18 cellular contexts compared by ENCODE assay signal in the genomic region with DNA sequence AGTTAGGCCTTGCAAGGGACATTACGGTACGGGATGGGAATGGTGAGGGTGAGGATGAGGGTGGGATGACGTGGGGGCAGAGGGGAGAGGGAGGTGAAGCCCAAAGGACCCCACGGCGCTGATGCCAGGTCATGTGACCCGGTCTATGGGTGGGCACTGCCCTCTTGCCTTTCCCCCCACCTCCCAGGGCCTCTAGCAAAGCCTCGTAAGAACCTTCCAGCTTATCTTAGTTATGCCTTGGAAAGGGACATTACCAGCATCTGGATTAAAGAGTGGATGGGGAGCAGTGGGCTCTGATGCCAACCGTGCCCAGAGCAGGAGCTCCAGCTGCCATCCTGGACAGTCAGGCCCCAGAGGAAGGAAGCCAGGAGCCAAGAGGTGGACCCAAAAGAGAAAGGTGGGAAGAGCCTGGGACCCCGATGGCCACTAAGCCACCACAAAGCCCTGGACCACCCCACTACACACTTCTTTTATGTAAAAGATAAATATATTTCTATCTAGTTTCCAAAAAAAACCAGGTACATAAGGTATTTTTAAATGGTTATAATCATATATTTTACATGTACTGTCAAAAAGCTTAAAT. TPM values are rescaled to one million over a fixed set of nuclear protein-coding genes. Genes with fewer than 3 reads are reported as not detected.
A peak's percentile ranks its signal among the peaks of the same experiment; 100 is the strongest.
DNase-seq lines count a peak whose midpoint lies in the region; ATAC-seq, FAIRE-seq and TF ChIP-seq lines count a peak whose summit lies in the region.
"Had no signal": no experiment of that assay in that cellular context is flagged by ENCODE, and none has a peak within 500 bp of the region (broad histone marks: within the 10 kb centered on the region; RNA-seq: fewer than 3 reads in every experiment).

No MANE protein-coding gene starts in this region.

- no peak overlapping the region for H2AFZ ChIP-seq in keratinocyte (ENCODE audit: control insufficient read depth, low read length)

- H3K9ac ChIP-seq in keratinocyte (ENCODE audit: control insufficient read depth, extremely low read depth, insufficient read depth, low read length), result peak overlapping the region; percentile 39

- H3K9me1 ChIP-seq in keratinocyte (ENCODE audit: control insufficient read depth, extremely low read depth, insufficient read depth, low read length), result no peaks in the 10 kb centered on the region

- no peak for TF ChIP-seq RAD21 in A549 (conservative IDR thresholded peaks at IDR 0.05 in 1 of 2, IDR thresholded peaks at IDR 0.05 in 1 of 2)

- no peak for TF ChIP-seq EP300 in A549 (IDR thresholded peaks at IDR 0.05)

- H3K27me3 ChIP-seq in Peyer's patch, result no peaks in the 10 kb centered on the region
- H3K27me3 ChIP-seq in keratinocyte (ENCODE audit: control insufficient read depth, extremely low read depth, insufficient read depth, low read length), result no peaks in the 10 kb centered on the region

- H3K36me3 ChIP-seq in Peyer's patch (peaks cover 0 to 14% (median 0%) of the 10 kb centered on the region in 3 donors), keratinocyte (ENCODE audit: control insufficient read depth in 2 of 2, extremely low read depth in 1 of 2, insufficient read depth in 2 of 2, low read length in 2 of 2) (no peaks in the 10 kb centered on the region)
- H3K36me3 ChIP-seq: WERI-Rb-1 had no signal

- dilution Hi-C loops in keratinocyte (cut with MboI; ENCODE audit: extremely low pct_ligation_motif_present, low sequenced_read_pairs), result no loop called here

- no peak for TF ChIP-seq POLR2A in A549 (IDR thresholded peaks at IDR 0.05; ENCODE audit: low read length)
- no peak for TF ChIP-seq POLR2A in Peyer's patch (IDR thresholded peaks at IDR 0.05)

- CTCF ChIA-PET in A549 (lab: Yijun Ruan, JAX), result interaction anchor here (0.7 to 8.2 kb wide), 11 partner anchors 18 to 151 kb away, joined by 3 to 68 read pairs (median 5); partner anchors contain the start of gene CKLF

- ATAC-seq in A549, result no peak
- no peak for ATAC-seq in GM21528 (IDR thresholded peaks at IDR 0.05; ENCODE audit: low FRiP score, unreplicated experiment)
- ATAC-seq: activated T-helper 17 cell treated with anti-CD3 and anti-CD28 coated beads, Interleukin-2, amount 50 U/mL, for 72 hours; Right ventricle myocardium inferior; T-cell had no signal

- intact Hi-C loops in posterior vena cava (cut with DNase I), result no loop called here

- no peak for TF ChIP-seq CTCF in A549 (IDR thresholded peaks at IDR 0.05)
- no peak for TF ChIP-seq CTCF in Peyer's patch (IDR thresholded peaks at IDR 0.05)
- TF ChIP-seq CTCF in keratinocyte (optimal IDR thresholded peaks at IDR 0.05 in 1 of 3, IDR thresholded peaks at IDR 0.05 in 1 of 3, conservative IDR thresholded peaks at IDR 0.05 in 1 of 3; ENCODE audit: extremely low read depth in 1 of 3, insufficient read depth in 2 of 3, low read length in 3 of 3), result no peak

- H3K4me2 ChIP-seq in A549 (peak overlapping the region; percentile 66), keratinocyte (ENCODE audit: control insufficient read depth, extremely low read depth, insufficient read depth, low read depth, low read length) (peak overlapping the region; percentile 70)

- DNase-seq in A549 (ENCODE audit: low read depth in 1 of 2, low spot score in 1 of 2), result no peak
- DNase-seq in Peyer's patch, result peak in 2 of 3 donors; percentile 34 to 38
- no peak for DNase-seq in keratinocyte (ENCODE audit: low read depth, low spot score)
- DNase-seq in posterior vena cava (ENCODE audit: low spot score), result peak; percentile 45
- no peak for DNase-seq in NCI-H2171 (lab: John Stamatoyannopoulos, UW)
- DNase-seq in amniotic stem cell (lab: John Stamatoyannopoulos, UW), result no peak
- no peak for DNase-seq in inferior parietal cortex (ENCODE audit: extremely low spot score)
- DNase-seq: hypothalamus; left cardiac atrium; naive B cell; NCI-H146; NK-92 treated with Interleukin-12 subunit alpha and Interleukin-12 subunit beta, amount 100 ng/mL, for 24 hours; stimulated activated naive CD4-positive, alpha-beta T cell; WERI-Rb-1 had no signal

- WGBS in A549 (ENCODE audit: missing lambda C conversion rate), result 83% methylated on average over 9 of the region's 9 CpGs

- H4K20me1 ChIP-seq in keratinocyte (ENCODE audit: control insufficient read depth, extremely low read depth, insufficient read depth, low read length), result no peaks in the 10 kb centered on the region

- peaks cover 78% of the 10 kb centered on the region for H3K4me1 ChIP-seq in A549
- peaks cover 0 to 8% (median 3%) of the 10 kb centered on the region in 4 donors for H3K4me1 ChIP-seq in Peyer's patch
- H3K4me1 ChIP-seq in keratinocyte (ENCODE audit: control insufficient read depth, extremely low read depth, insufficient read depth, low read length), result peaks cover 52% of the 10 kb centered on the region

- peaks cover 9% of the 10 kb centered on the region for H3K9me3 ChIP-seq in A549
- H3K9me3 ChIP-seq in Peyer's patch, result no peaks in the 10 kb centered on the region
- no peaks in the 10 kb centered on the region for H3K9me3 ChIP-seq in keratinocyte (ENCODE audit: control insufficient read depth, low read depth, low read length)

- POLR2A ChIA-PET in A549 (lab: Yijun Ruan, JAX), result interaction anchor here (1.0 to 1.9 kb wide), 2 partner anchors 43 to 100 kb away, joined by 3 to 7 read pairs; partner anchors contain the start of gene CKLF

- H3K4me3 ChIP-seq in A549, result no peak overlapping the region
- no peak overlapping the region for H3K4me3 ChIP-seq in Peyer's patch
- peak overlapping the region in 2 of 3 experiments; percentile 6 to 8 for H3K4me3 ChIP-seq in keratinocyte (ENCODE audit: control insufficient read depth in 2 of 3, extremely low read depth in 1 of 3, insufficient read depth in 2 of 3, low read depth in 1 of 3, low read length in 3 of 3)

- FAIRE-seq in A549 (lab: Jason Lieb, UNC) (no peak), keratinocyte (lab: Jason Lieb, UNC) (no peak)

- peak overlapping the region; percentile 95 to 97 for H3K27ac ChIP-seq in A549
- peak overlapping the region in 1 of 4 donors; percentile 44 for H3K27ac ChIP-seq in Peyer's patch
- H3K27ac ChIP-seq in keratinocyte (ENCODE audit: control insufficient read depth, insufficient read depth, low read length), result peak overlapping the region; percentile 51
- H3K27ac ChIP-seq: WERI-Rb-1 had no signal

- no peaks in the 10 kb centered on the region for H3K79me2 ChIP-seq in keratinocyte (ENCODE audit: control insufficient read depth, insufficient read depth, low read length)

TF ChIP-seq in A549, 52 proteins besides CTCF, POLR2A, EP300 and RAD21 (continues in another document):
- TF ChIP-seq JUNB (IDR thresholded peaks at IDR 0.05), result no peak
- no peak for TF ChIP-seq SREBF2 (IDR thresholded peaks at IDR 0.05)
- no peak for TF ChIP-seq MAFK (IDR thresholded peaks at IDR 0.05; ENCODE audit: partially characterized antibody)

RNA-seq across cellular contexts. Expression of gene TK2, which starts 40.9 kb away (rescaled TPM):
- polyA plus RNA-seq in A549 (2011; rRNA removed), result 29.5 and 36.3 TPM in 2 replicates
- 9.1 and 11.1 TPM in 2 replicates for polyA plus RNA-seq in A549 (2012; cell fraction: cytosol; rRNA removed)
- polyA plus RNA-seq in A549 (2012; cell fraction: nucleus; rRNA removed), result 11.3 and 15.0 TPM in 2 replicates
- 13.5 to 16.2 TPM (median 13.9 TPM) in 3 replicates for polyA plus RNA-seq in A549 (2017; fragmentation: RNase III; extraction: RNeasy Plus Mini Kit Qiagen cat#74134 plus additional on column Dnase treatment)
- polyA minus RNA-seq in A549 (2011; rRNA and poly(A)+ RNA removed), result 31.4 and 40.6 TPM in 2 replicates
- total RNA-seq in Peyer's patch, result 10 to 100 TPM; 22.8 to 33.1 (median 27.1) TPM
- polyA plus RNA-seq in keratinocyte, result 19.7 to 26.3 TPM (median 22.4 TPM) in 3 replicates
- polyA plus RNA-seq in keratinocyte (2011; ENCODE audit: low read depth), result 31.6 TPM
- polyA plus RNA-seq in keratinocyte (2011; cell fraction: cytosol; rRNA removed), result 23.0 and 24.8 TPM in 2 replicates
- polyA plus RNA-seq in keratinocyte (2011; cell fraction: nucleus; rRNA removed), result 29.8 and 36.3 TPM in 2 replicates
- 12.9 and 18.8 TPM in 2 replicates for polyA plus RNA-seq in keratinocyte (2012; ENCODE audit: low replicate concordance)
- polyA minus RNA-seq in keratinocyte, result 22.8 to 59.0 TPM (median 58.9 TPM) in 3 replicates
- polyA minus RNA-seq in keratinocyte (2011; cell fraction: cytosol; rRNA and poly(A)+ RNA removed), result 23.4 TPM
- 12.1 and 17.3 TPM in 2 replicates for polyA minus RNA-seq in keratinocyte (2011; cell fraction: nucleus; rRNA and poly(A)+ RNA removed)
- 10 to 100 TPM; 23.6 to 37.2 TPM for total RNA-seq in posterior vena cava

RNA-seq across cellular contexts. Expression of gene CKLF, which starts 43.4 kb away (rescaled TPM):
- polyA plus RNA-seq in A549 (2011; rRNA removed), result 85.1 and 96.5 TPM in 2 replicates
- polyA plus RNA-seq in A549 (2012; cell fraction: cytosol; rRNA removed), result 134 and 167 TPM in 2 replicates
- 43.2 and 60.1 TPM in 2 replicates for polyA plus RNA-seq in A549 (2012; cell fraction: nucleus; rRNA removed)
- polyA plus RNA-seq in A549 (2017; fragmentation: RNase III; extraction: RNeasy Plus Mini Kit Qiagen cat#74134 plus additional on column Dnase treatment), result 72.8 to 104 TPM (median 87.0 TPM) in 3 replicates
- 20.9 and 23.0 TPM in 2 replicates for polyA minus RNA-seq in A549 (2011; rRNA and poly(A)+ RNA removed)
- total RNA-seq in Peyer's patch, result 10 to 100 TPM in 3 of 4 donors, 1 to 10 TPM in 1; 7.5 to 47.1 (median 22.2) TPM
- polyA plus RNA-seq in keratinocyte, result 34.7 to 40.3 TPM (median 38.0 TPM) in 3 replicates
- not detected for polyA plus RNA-seq in keratinocyte (2011; ENCODE audit: low read depth)
- polyA plus RNA-seq in keratinocyte (2011; cell fraction: cytosol; rRNA removed), result 33.9 and 39.4 TPM in 2 replicates
- polyA plus RNA-seq in keratinocyte (2011; cell fraction: nucleus; rRNA removed), result 16.9 and 18.1 TPM in 2 replicates
- polyA plus RNA-seq in keratinocyte (2012; ENCODE audit: low replicate concordance), result 11.9 and 38.6 TPM in 2 replicates
- 11.2 to 17.1 TPM (median 12.5 TPM) in 3 replicates for polyA minus RNA-seq in keratinocyte
- polyA minus RNA-seq in keratinocyte (2011; cell fraction: cytosol; rRNA and poly(A)+ RNA removed), result 33.2 TPM
- polyA minus RNA-seq in keratinocyte (2011; cell fraction: nucleus; rRNA and poly(A)+ RNA removed), result 5.6 and 8.8 TPM in 2 replicates
- total RNA-seq in posterior vena cava, result 10 to 100 TPM; 22.0 to 25.4 TPM

RNA-seq across cellular contexts. Expression of gene CMTM1, which starts 57.2 kb away (rescaled TPM):
- polyA plus RNA-seq in A549 (2011; rRNA removed) (1.1 and 1.3 TPM in 2 replicates), A549 (2017; fragmentation: RNase III; extraction: RNeasy Plus Mini Kit Qiagen cat#74134 plus additional on column Dnase treatment) (1.5 to 2.1 TPM (median 1.9 TPM) in 3 replicates), keratinocyte (0.23 to 0.85 TPM (median 0.24 TPM) in 3 replicates)
- polyA plus RNA-seq in A549 (2012; cell fraction: cytosol; rRNA removed), result 1.9 and 2.7 TPM in 2 replicates
- 1.4 and 1.6 TPM in 2 replicates for polyA plus RNA-seq in A549 (2012; cell fraction: nucleus; rRNA removed)
- polyA minus RNA-seq in A549 (2011; rRNA and poly(A)+ RNA removed), result 1.3 and 2.6 TPM in 2 replicates
- total RNA-seq in Peyer's patch (1 to 10 TPM in 3 of 4 donors, not detected in 1; 1.4 to 3.6 (median 2.1) TPM), posterior vena cava (1 to 10 TPM; 2.1 to 3.1 TPM)
- not detected for polyA plus RNA-seq in keratinocyte (2011; ENCODE audit: low read depth)
- 0.09 and 0.64 TPM in 2 replicates for polyA plus RNA-seq in keratinocyte (2011; cell fraction: cytosol; rRNA removed)
- polyA plus RNA-seq in keratinocyte (2011; cell fraction: nucleus; rRNA removed), result 0.36 and 0.44 TPM in 2 replicates
- 0.33 and 0.37 TPM in 2 replicates for polyA plus RNA-seq in keratinocyte (2012; ENCODE audit: low replicate concordance)
- polyA minus RNA-seq in keratinocyte, result 0.33 TPM in 1 of 3 replicates, not detected in the others
- 3.1 TPM for polyA minus RNA-seq in keratinocyte (2011; cell fraction: cytosol; rRNA and poly(A)+ RNA removed)
- polyA minus RNA-seq in keratinocyte (2011; cell fraction: nucleus; rRNA and poly(A)+ RNA removed), result 0.84 and 0.93 TPM in 2 replicates

Comparison
In these comparisons a context has a peak if more than half of its experiments do, and no peak if none do; other contexts are left out.
1. DNase-seq: peak in Peyer's patch (2 of 3) and posterior vena cava (single experiment); none in A549 (0 of 2), keratinocyte (single experiment), NCI-H2171 (single experiment), amniotic stem cell (single experiment) and inferior parietal cortex (single experiment).
2. H3K4me3 ChIP-seq: peak in keratinocyte (2 of 3); none in A549 (single experiment) and Peyer's patch (0 of 4).